Comparison of ENCODE assay signal across 13 cellular contexts in the genomic region with DNA sequence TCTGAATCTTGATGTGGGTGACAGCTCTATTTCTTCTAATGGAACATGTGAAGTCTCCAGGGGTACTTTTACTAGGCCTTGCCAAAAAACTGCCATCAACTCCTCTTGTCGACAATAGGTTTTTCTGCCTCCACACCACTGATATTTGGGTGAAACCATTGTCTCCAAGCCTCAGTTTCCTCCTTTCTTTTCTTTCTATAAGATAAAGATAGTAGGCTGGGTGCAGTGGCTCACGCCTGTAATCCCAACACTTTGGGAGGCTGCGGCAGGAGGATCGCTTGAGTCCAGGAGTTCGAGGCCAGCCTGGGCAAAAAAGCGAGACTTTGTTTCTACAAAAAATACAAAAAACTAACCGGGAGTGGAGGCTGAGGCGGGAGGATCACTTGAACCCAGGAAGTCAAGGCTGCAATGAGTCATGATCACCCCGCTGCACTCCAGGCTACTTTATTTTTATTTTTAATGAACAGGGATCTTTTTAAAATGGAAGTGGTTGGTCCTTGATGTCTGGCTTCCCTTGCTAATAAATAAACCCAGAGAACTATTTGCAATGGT.
DNase-seq lines count a peak whose midpoint lies in the region; ATAC-seq, FAIRE-seq and TF ChIP-seq lines count a peak whose summit lies in the region.
"Had no signal": no experiment of that assay in that cellular context is flagged by ENCODE, and none has a peak within 500 bp of the region (broad histone marks: within the 10 kb centered on the region; RNA-seq: fewer than 3 reads in every experiment).

No MANE protein-coding gene starts in this region.

- no peak overlapping the region for H2AFZ ChIP-seq in K562 (ENCODE audit: low read depth, low read length)
- H2AFZ ChIP-seq: neural progenitor cell had no signal

- peak overlapping the region; percentile 80 for H3K4me3 Mint-ChIP-seq in activated CD4-positive, alpha-beta T cell treated with anti-CD3 and anti-CD28 coated beads, Interleukin-2, amount 10 ng/mL, durations not matched to agents 24 days and 14 days
- H3K4me3 Mint-ChIP-seq: neural progenitor cell had no signal

- no peak for TF ChIP-seq RAD21 in K562 (CRISPR knock-in tag; conservative IDR thresholded peaks at IDR 0.05 in 1 of 2, IDR thresholded peaks at IDR 0.05 in 1 of 2)

- H4K20me1 ChIP-seq in K562 (replicated peaks; ENCODE audit: control insufficient read depth, insufficient read depth, low read length), result no peaks in the 10 kb centered on the region

- FAIRE-seq in K562 (lab: Jason Lieb, UNC) (no peak), small intestine (lab: Jason Lieb, UNC) (no peak)

- 0 out of 5 replicates have a peak, but pooled peaks cover 0 to 1% of the 10 kb centered on the region in 2 experiments for H3K27me3 ChIP-seq in K562 (ENCODE audit: control insufficient read depth in 2 of 2, insufficient read depth in 2 of 2, low read length in 2 of 2)
- H3K27me3 ChIP-seq in small intestine (ENCODE audit: control insufficient read depth in 2 of 2, insufficient read depth in 2 of 2, low read length in 2 of 2), result no peaks in the 10 kb centered on the region
- H3K27me3 ChIP-seq: neural progenitor cell had no signal

- H3K4me3 ChIP-seq in K562, result no peak overlapping the region
- no peak overlapping the region for H3K4me3 ChIP-seq in small intestine (ENCODE audit: low read depth in 1 of 2, low read length in 2 of 2)
- H3K4me3 ChIP-seq: neural progenitor cell had no signal

- peak overlapping the region; percentile 98 for H3K27ac Mint-ChIP-seq in activated CD4-positive, alpha-beta T cell treated with anti-CD3 and anti-CD28 coated beads, Interleukin-2, amount 10 ng/mL, durations not matched to agents 24 days and 14 days
- H3K27ac Mint-ChIP-seq: neural progenitor cell had no signal

- no peak for TF ChIP-seq POLR2A in K562 (conservative IDR thresholded peaks at IDR 0.05)

- no peak for TF ChIP-seq EP300 in K562 (IDR thresholded peaks at IDR 0.05; ENCODE audit: low read length)

- peaks cover 9% of the 10 kb centered on the region for H3K36me3 Mint-ChIP-seq in activated CD4-positive, alpha-beta T cell treated with anti-CD3 and anti-CD28 coated beads, Interleukin-2, amount 10 ng/mL, durations not matched to agents 24 days and 14 days (ENCODE audit: low read depth)
- H3K36me3 Mint-ChIP-seq: neural progenitor cell had no signal

- H3K9me3 Mint-ChIP-seq in activated CD4-positive, alpha-beta T cell treated with anti-CD3 and anti-CD28 coated beads, Interleukin-2, amount 10 ng/mL, durations not matched to agents 24 days and 14 days, result peaks cover 14% of the 10 kb centered on the region
- H3K9me3 Mint-ChIP-seq: neural progenitor cell had no signal

- WGBS in K562 (ENCODE audit: insufficient coverage, low coverage, missing lambda C conversion rate), result 41% methylated on average over 9 of the region's 9 CpGs
- 82 to 86% (median 86%) methylated on average over 9 of the region's 9 CpGs for WGBS in small intestine, 3 donors

- intact Hi-C loops in activated CD4-positive, alpha-beta T cell treated with anti-CD3 and anti-CD28 coated beads, Interleukin-2, amount 10 ng/mL, durations not matched to agents 24 days and 14 days (cut with micrococcal nuclease), result no loop called here
- intact Hi-C loops in K562 (cut with micrococcal nuclease), result no loop called here

- no TSS peak for BruUV-seq in K562 (replicated peaks; lab: Mats Ljungman, UMichigan)

- H3K9me1 ChIP-seq in K562 (ENCODE audit: control insufficient read depth, insufficient read depth, low read length), result no peaks in the 10 kb centered on the region

- peaks cover 1% of the 10 kb centered on the region for H3K27me3 Mint-ChIP-seq in activated CD4-positive, alpha-beta T cell treated with anti-CD3 and anti-CD28 coated beads, Interleukin-2, amount 10 ng/mL, durations not matched to agents 24 days and 14 days

- H3K36me3 ChIP-seq in KOPT-K1 (ENCODE audit: insufficient read depth, low read length) (no peaks in the 10 kb centered on the region), K562 (ENCODE audit: control insufficient read depth, insufficient read depth, low read length) (no peaks in the 10 kb centered on the region), small intestine (ENCODE audit: control insufficient read depth in 2 of 2, insufficient read depth in 2 of 2, low read length in 2 of 2) (no peaks in the 10 kb centered on the region)
- H3K36me3 ChIP-seq: left ventricle myocardium inferior, neural progenitor cell had no signal

- H3K4me1 Mint-ChIP-seq in activated CD4-positive, alpha-beta T cell treated with anti-CD3 and anti-CD28 coated beads, Interleukin-2, amount 10 ng/mL, durations not matched to agents 24 days and 14 days, result peaks cover 74% of the 10 kb centered on the region

- no peaks in the 10 kb centered on the region for H3K9me3 ChIP-seq in KOPT-K1 (ENCODE audit: insufficient read depth, low read length, poor library complexity, severe bottlenecking)
- no peaks in the 10 kb centered on the region for H3K9me3 ChIP-seq in K562 (replicated peaks; ENCODE audit: control insufficient read depth, insufficient read depth, low read depth, low read length)
- no peaks in the 10 kb centered on the region for H3K9me3 ChIP-seq in small intestine (ENCODE audit: control insufficient read depth, low read depth)
- H3K9me3 ChIP-seq: left ventricle myocardium inferior had no signal

- H3K4me2 ChIP-seq in K562 (ENCODE audit: insufficient read depth, low read length), result no peak overlapping the region
- H3K4me2 ChIP-seq: neural progenitor cell had no signal

- DNase-seq in activated CD4-positive, alpha-beta T cell treated with anti-CD3 and anti-CD28 coated beads, Interleukin-2, amount 10 ng/mL, durations not matched to agents 24 days and 14 days, result peak; percentile 64
- no peak for DNase-seq in activated CD4-positive, alpha-beta T cell treated with anti-CD3 and anti-CD28 coated beads, Interleukin-2, amount 50 U/mL, for 4 hours
- DNase-seq in K562 (ENCODE audit: extremely low read depth in 1 of 4, low spot score in 3 of 4), result no peak
- no peak for DNase-seq in small intestine
- DNase-seq in GF-D8 (lab: John Stamatoyannopoulos, UW), result no peak
- DNase-seq: T1000 had no signal

- H3K9ac ChIP-seq in K562 (ENCODE audit: insufficient read depth in 1 of 2, low read depth in 2 of 2, low read length in 2 of 2), result no peak overlapping the region
- H3K9ac ChIP-seq: neural progenitor cell had no signal

- POLR2A ChIA-PET in K562 (lab: Yijun Ruan, JAX), result interaction anchor here (0.9 to 2.0 kb wide), 7 partner anchors 15 to 302 kb away, joined by 3 to 8 read pairs (median 5); partner anchors contain the start of gene TNFAIP3

- no peaks in the 10 kb centered on the region for H3K79me2 ChIP-seq in K562 (ENCODE audit: control insufficient read depth, insufficient read depth, low read length)

- ATAC-seq in K562, result no peak
- ATAC-seq in GM19351 (IDR thresholded peaks at IDR 0.05; ENCODE audit: unreplicated experiment), result no peak
- ATAC-seq in GM21515 (IDR thresholded peaks at IDR 0.05; ENCODE audit: unreplicated experiment), result no peak

- H3K4me1 ChIP-seq in K562 (replicated peaks in 1 of 2; ENCODE audit: control insufficient read depth in 2 of 2, insufficient read depth in 2 of 2, low read length in 2 of 2) (peaks cover 0 to 10% of the 10 kb centered on the region in 2 experiments; a peak in 1 of 5 replicates), small intestine (ENCODE audit: control insufficient read depth in 2 of 2, insufficient read depth in 1 of 2, low read depth in 1 of 2, low read length in 1 of 2) (peaks cover 0 to 2% of the 10 kb centered on the region in 2 donors)
- H3K4me1 ChIP-seq: neural progenitor cell had no signal

- in situ Hi-C loops in K562 (cut with MboI), result loop anchor here (5.0 to 10.0 kb wide), 4 partner anchors 90 to 295 kb away; partner anchors contain the start of gene TNFAIP3

- TF ChIP-seq CTCF in K562 (IDR thresholded peaks at IDR 0.05 in 2 of 3, conservative IDR thresholded peaks at IDR 0.05 in 1 of 3; ENCODE audit: insufficient read depth in 2 of 3, low read depth in 1 of 3, low read length in 3 of 3), result no peak

- CTCF ChIA-PET in K562 (lab: Yijun Ruan, JAX; ENCODE audit: low intra/inter-chr PET ratio), result interaction anchor here (1.0 to 6.5 kb wide), 13 partner anchors 46 to 402 kb away, joined by 3 to 87 read pairs (median 7); partner anchors contain the start of gene TNFAIP3

- H3K27ac ChIP-seq in KOPT-K1 (ENCODE audit: low read depth, low read length, poor library complexity, severe bottlenecking) (peak overlapping the region; percentile 59), K562 (ENCODE audit: extremely low read depth, low read depth, low read length) (no peak overlapping the region), small intestine (ENCODE audit: low read depth in 1 of 2, low read length in 1 of 2) (peak overlapping the region; percentile 58 to 67)
- H3K27ac ChIP-seq: coronary artery, HL-60, left ventricle myocardium inferior, neural progenitor cell had no signal

TF ChIP-seq in K562, 482 proteins besides CTCF, POLR2A, EP300 and RAD21:
- TF ChIP-seq OTX1 (CRISPR knock-in tag; IDR thresholded peaks at IDR 0.05), result no peak
- TF ChIP-seq PRPF4 (IDR thresholded peaks at IDR 0.05; ENCODE audit: insufficient read depth, low read depth, low read length, poor library complexity, severe bottlenecking), result no peak
- TF ChIP-seq NR1H2 (CRISPR knock-in tag; IDR thresholded peaks at IDR 0.05), result no peak
- TF ChIP-seq RBM25 (IDR thresholded peaks at IDR 0.05; ENCODE audit: low read depth, low read length, severe bottlenecking), result peak; percentile 28
TF ChIP-seq in K562: peak in this region for 1.
